8 cellular contexts compared by ENCODE assay signal in genomic region chr12:4118017-4118510, GRCh38.
A peak's percentile ranks its signal among the peaks of the same experiment; 100 is the strongest.
DNase-seq lines count a peak whose midpoint lies in the region; ATAC-seq and TF ChIP-seq lines count a peak whose summit lies in the region.

No MANE protein-coding gene starts in this region.

- H3K27me3 Mint-ChIP-seq in dendritic cell treated with granulocyte-macrophage colony-stimulating factor and Interleukin-4, amounts not matched to agents 40 ng/mL and 50 ng/mL, for 4 days, result peaks cover 85% of the 10 kb centered on the region
- H3K27me3 Mint-ChIP-seq in nephron (ENCODE audit: low read depth), result peaks cover 33% of the 10 kb centered on the region

- no peak for TF ChIP-seq POLR2A in stomach (IDR thresholded peaks at IDR 0.05)

- TF ChIP-seq EP300 in stomach (IDR thresholded peaks at IDR 0.05), result no peak

- intact Hi-C loops in dendritic cell treated with granulocyte-macrophage colony-stimulating factor and Interleukin-4, amounts not matched to agents 40 ng/mL and 50 ng/mL, for 4 days (cut with micrococcal nuclease), result loop anchor here (2.0 kb wide), 1 partner anchor 15 kb away; no protein-coding TSS in a partner anchor
- intact Hi-C loops in stomach (cut with DNase I; ENCODE audit: low total_unique reads), result no loop called here

- no peak overlapping the region for H3K27ac ChIP-seq in stomach

- H3K4me1 ChIP-seq in stomach, result peaks cover 0 to 27% (median 20%) of the 10 kb centered on the region in 4 donors

- peak; percentile 18 for DNase-seq in NCI-H2196 (lab: John Stamatoyannopoulos, UW; ENCODE audit: unreplicated experiment)
- no peak for DNase-seq in NCI-H2196 treated with DMSO at 0.1 percent for 48 hours (lab: John Stamatoyannopoulos, UW; ENCODE audit: unreplicated experiment)
- peak; percentile 83 for DNase-seq in NCI-H226
- no peak for DNase-seq in stomach
- no peak for DNase-seq in activated effector memory CD4-positive, alpha-beta T cell treated with Interleukin-2 at 50 U/mL for 16 hours

- 14 to 30% (median 20%) methylated on average over 7 of the region's 7 CpGs for WGBS in stomach, 5 donors

- H3K27ac Mint-ChIP-seq in dendritic cell treated with granulocyte-macrophage colony-stimulating factor and Interleukin-4, amounts not matched to agents 40 ng/mL and 50 ng/mL, for 4 days, result peak overlapping the region; percentile 11
- peak overlapping the region; percentile 24 to 39 (median 38) for H3K27ac Mint-ChIP-seq in nephron

- no peak overlapping the region for H3K4me3 ChIP-seq in stomach

- peaks cover 0 to 24% (median 3%) of the 10 kb centered on the region in 3 donors for H3K27me3 ChIP-seq in stomach

- no peaks in the 10 kb centered on the region for H3K36me3 Mint-ChIP-seq in dendritic cell treated with granulocyte-macrophage colony-stimulating factor and Interleukin-4, amounts not matched to agents 40 ng/mL and 50 ng/mL, for 4 days (ENCODE audit: low read depth)
- no peaks in the 10 kb centered on the region for H3K36me3 Mint-ChIP-seq in nephron (ENCODE audit: low read depth)

- peaks cover 39% of the 10 kb centered on the region for H3K4me1 Mint-ChIP-seq in dendritic cell treated with granulocyte-macrophage colony-stimulating factor and Interleukin-4, amounts not matched to agents 40 ng/mL and 50 ng/mL, for 4 days (ENCODE audit: low read depth)
- H3K4me1 Mint-ChIP-seq in nephron, result peaks cover 62% of the 10 kb centered on the region

- H3K4me3 Mint-ChIP-seq in dendritic cell treated with granulocyte-macrophage colony-stimulating factor and Interleukin-4, amounts not matched to agents 40 ng/mL and 50 ng/mL, for 4 days, result peak overlapping the region; percentile 18
- H3K4me3 Mint-ChIP-seq in nephron, result peak overlapping the region in 1 of 3 experiments; percentile 15

- ATAC-seq in HG02610 (IDR thresholded peaks at IDR 0.05; ENCODE audit: unreplicated experiment), result peak; percentile 34

- TF ChIP-seq CTCF in nephron (IDR thresholded peaks at IDR 0.05; ENCODE audit: unreplicated experiment in 3 of 3) (no peak), stomach (IDR thresholded peaks at IDR 0.05) (no peak)

- no peaks in the 10 kb centered on the region for H3K9me3 ChIP-seq in stomach

- H3K36me3 ChIP-seq in stomach, result no peaks in the 10 kb centered on the region

- H3K9me3 Mint-ChIP-seq in dendritic cell treated with granulocyte-macrophage colony-stimulating factor and Interleukin-4, amounts not matched to agents 40 ng/mL and 50 ng/mL, for 4 days, result no peaks in the 10 kb centered on the region
- no peaks in the 10 kb centered on the region for H3K9me3 Mint-ChIP-seq in nephron

Comparison
In these comparisons a context has a peak if more than half of its experiments do, and no peak if none do; other contexts are left out.
1. DNase-seq: peak in NCI-H2196 (single experiment) and NCI-H226 (single experiment); none in NCI-H2196 treated with DMSO at 0.1 percent for 48 hours (single experiment), stomach (single experiment) and activated effector memory CD4-positive, alpha-beta T cell treated with Interleukin-2 at 50 U/mL for 16 hours (single experiment).